Comparison of ENCODE assay signal across 14 cellular contexts in genomic region chr7:102943425-102944169, GRCh38. TPM values are rescaled to one million over a fixed set of nuclear protein-coding genes. Genes with fewer than 3 reads are reported as not detected.
"Had no signal": no experiment of that assay in that cellular context is flagged by ENCODE, and none has a peak within 500 bp of the region (broad histone marks: within the 10 kb centered on the region; RNA-seq: fewer than 3 reads in every experiment).

No MANE protein-coding gene starts in this region.

- H3K27ac ChIP-seq: cardiac muscle cell, gastroesophageal sphincter, right lobe of liver, upper lobe of right lung had no signal

- DNase-seq: activated B cell treated with CpG ODN at 0.5 μM for 24 hours; activated CD4-positive, alpha-beta T cell treated with anti-CD3 and anti-CD28 coated beads, Interleukin-2, amount 10 ng/mL, durations not matched to agents 24 days and 14 days; activated naive CD4-positive, alpha-beta T cell; aorta; erythroblast; mesenchymal stem cell; nephron progenitor cell; right lobe of liver; upper lobe of right lung had no signal

- H3K36me3 ChIP-seq: cardiac muscle cell, gastroesophageal sphincter, right lobe of liver, upper lobe of right lung had no signal

- H3K9me3 ChIP-seq: gastroesophageal sphincter, right lobe of liver, thoracic aorta, upper lobe of right lung had no signal

- H3K4me1 ChIP-seq: right lobe of liver, upper lobe of right lung had no signal

- ATAC-seq: gastroesophageal sphincter, right lobe of liver, upper lobe of right lung had no signal

- H3K27me3 ChIP-seq: cardiac muscle cell, gastroesophageal sphincter, right lobe of liver, upper lobe of right lung had no signal

- H3K4me3 ChIP-seq: cardiac muscle cell, gastroesophageal sphincter, right lobe of liver, upper lobe of right lung had no signal

- FAIRE-seq: TTC549 had no signal

RNA-seq across cellular contexts. Expression of gene LRRC17, which starts 30.8 kb away (rescaled TPM):
- total RNA-seq: activated CD4-positive, alpha-beta T cell treated with anti-CD3 and anti-CD28 coated beads, Interleukin-2, amount 10 ng/mL, durations not matched to agents 24 days and 14 days; activated T-helper 1 cell treated with anti-CD3 and anti-CD28 coated beads, Interleukin-12 subunit alpha, Interleukin-12 subunit beta, Interleukin-2, Interleukin-4 antibody, amounts not matched to agents 30 ng/mL and 10 ng/mL and 1 ng/mL, durations not matched to agents 14 hours and 24 hours and 36 hours had no signal
